ENCODE assay signal across 1 cellular context in genomic region chr15:40809051-40809450, GRCh38.
TF ChIP-seq lines count a peak whose summit lies in the region.

No MANE protein-coding gene starts in this region.

TF ChIP-seq in GM23338, 12 proteins besides CTCF, POLR2A, EP300 and RAD21:
- TF ChIP-seq NANOG (IDR thresholded peaks at IDR 0.05; ENCODE audit: borderline replicate concordance) = no peak
- no peak for TF ChIP-seq POLR2AphosphoS5 (IDR thresholded peaks at IDR 0.05; ENCODE audit: low read depth)
- TF ChIP-seq CREB1 (CRISPR knock-in tag; IDR thresholded peaks at IDR 0.05; ENCODE audit: low read depth) = no peak
- no peak for TF ChIP-seq ZNF114 (CRISPR knock-in tag; IDR thresholded peaks at IDR 0.05)
- no peak for TF ChIP-seq EZH2 (IDR thresholded peaks at IDR 0.05; ENCODE audit: low read depth, unreplicated experiment)
- no peak for TF ChIP-seq JUNB (IDR thresholded peaks at IDR 0.05; ENCODE audit: unreplicated experiment)
- TF ChIP-seq REST (IDR thresholded peaks at IDR 0.05; ENCODE audit: unreplicated experiment) = no peak
- TF ChIP-seq ZNF331 (CRISPR knock-in tag; IDR thresholded peaks at IDR 0.05; ENCODE audit: low read depth) = no peak
- no peak for TF ChIP-seq ETS1 (IDR thresholded peaks at IDR 0.05)
- no peak for TF ChIP-seq STAT1 (IDR thresholded peaks at IDR 0.05; ENCODE audit: unreplicated experiment)
- no peak for TF ChIP-seq ZNF462 (CRISPR knock-in tag; IDR thresholded peaks at IDR 0.05)
- no peak for TF ChIP-seq EZH2phosphoT487 (IDR thresholded peaks at IDR 0.05; ENCODE audit: unreplicated experiment)
TF ChIP-seq in GM23338: peak in this region for 0.
